Comparison of ENCODE assay signal across 20 cellular contexts in genomic region chr3:42665050-42665878, GRCh38. TPM values are rescaled to one million over a fixed set of nuclear protein-coding genes. Genes with fewer than 3 reads are reported as not detected.
DNase-seq lines count a peak whose midpoint lies in the region; TF ChIP-seq lines count a peak whose summit lies in the region.
"Had no signal": no experiment of that assay in that cellular context is flagged by ENCODE, and none has a peak within 500 bp of the region (broad histone marks: within the 10 kb centered on the region; RNA-seq: fewer than 3 reads in every experiment).

No MANE protein-coding gene starts in this region.

- H3K27ac Mint-ChIP-seq in osteocyte (ENCODE audit: unreplicated experiment), result no peak overlapping the region
- no peak overlapping the region for H3K27ac Mint-ChIP-seq in progenitor cell of endocrine pancreas
- H3K27ac Mint-ChIP-seq: activated T-helper 17 cell treated with anti-CD3 and anti-CD28 coated beads, Interleukin-2, amount 50 U/mL, for 72 hours had no signal

- peaks cover under 1% of the 10 kb centered on the region for H3K9me3 Mint-ChIP-seq in osteocyte (ENCODE audit: unreplicated experiment)
- H3K9me3 Mint-ChIP-seq in progenitor cell of endocrine pancreas (ENCODE audit: low read depth), result no peaks in the 10 kb centered on the region
- H3K9me3 Mint-ChIP-seq: activated T-helper 17 cell treated with anti-CD3 and anti-CD28 coated beads, Interleukin-2, amount 50 U/mL, for 72 hours; central memory CD8-positive, alpha-beta T cell had no signal

- H3K27ac ChIP-seq in coronary artery, result peak overlapping the region; percentile 78 to 81
- H3K27ac ChIP-seq: adrenal gland, C4-2B, suprapubic skin had no signal

- TF ChIP-seq CTCF in coronary artery (IDR thresholded peaks at IDR 0.05) (no peak), osteocyte (IDR thresholded peaks at IDR 0.05) (no peak), progenitor cell of endocrine pancreas (IDR thresholded peaks at IDR 0.05; ENCODE audit: unreplicated experiment) (no peak)

- H3K4me3 Mint-ChIP-seq in osteocyte (ENCODE audit: unreplicated experiment), result no peak overlapping the region
- no peak overlapping the region for H3K4me3 Mint-ChIP-seq in progenitor cell of endocrine pancreas (ENCODE audit: low read depth)
- H3K4me3 Mint-ChIP-seq: activated T-helper 17 cell treated with anti-CD3 and anti-CD28 coated beads, Interleukin-2, amount 50 U/mL, for 72 hours; central memory CD8-positive, alpha-beta T cell had no signal

- H3K36me3 Mint-ChIP-seq in osteocyte (ENCODE audit: unreplicated experiment) (peaks cover 5% of the 10 kb centered on the region), progenitor cell of endocrine pancreas (ENCODE audit: insufficient read depth) (no peaks in the 10 kb centered on the region)

- H3K4me1 Mint-ChIP-seq in osteocyte (ENCODE audit: unreplicated experiment) (no peaks in the 10 kb centered on the region), progenitor cell of endocrine pancreas (ENCODE audit: low read depth) (no peaks in the 10 kb centered on the region)
- H3K4me1 Mint-ChIP-seq: activated T-helper 17 cell treated with anti-CD3 and anti-CD28 coated beads, Interleukin-2, amount 50 U/mL, for 72 hours; central memory CD8-positive, alpha-beta T cell had no signal

- peak; percentile 8 for DNase-seq in AG20443 (ENCODE audit: low spot score)
- DNase-seq in D341Med (ENCODE audit: low spot score), result peak; percentile 42
- DNase-seq in coronary artery (ENCODE audit: low spot score), result no peak
- DNase-seq in osteocyte (ENCODE audit: extremely low spot score, unreplicated experiment), result peak; percentile 84
- no peak for DNase-seq in NCI-H524 treated with DMSO at 0.1 percent for 48 hours (lab: John Stamatoyannopoulos, UW)
- no peak for DNase-seq in NCI-H748 (lab: John Stamatoyannopoulos, UW; ENCODE audit: unreplicated experiment)
- DNase-seq in progenitor cell of endocrine pancreas (ENCODE audit: low spot score, unreplicated experiment), result no peak
- DNase-seq: activated CD4-positive, alpha-beta T cell treated with anti-CD3 and anti-CD28 coated beads, Interleukin-2, amount 50 U/mL, for 1 hour; left colon; NCI-H1417 treated with DMSO at 0.1 percent for 48 hours; NK-92 treated with Interleukin-12 subunit alpha and Interleukin-12 subunit beta, amount 100 ng/mL, for 24 hours; RPMI8226; stimulated activated CD4-positive, alpha-beta T cell treated with anti-CD3 and anti-CD28 coated beads, Interleukin-2, amount 100 ng/mL, for 24 hours had no signal

- H3K27me3 Mint-ChIP-seq in osteocyte (ENCODE audit: unreplicated experiment) (no peaks in the 10 kb centered on the region), progenitor cell of endocrine pancreas (peaks cover 3% of the 10 kb centered on the region)
- H3K27me3 Mint-ChIP-seq: activated T-helper 17 cell treated with anti-CD3 and anti-CD28 coated beads, Interleukin-2, amount 50 U/mL, for 72 hours had no signal

- H3K4me3 ChIP-seq in coronary artery, result no peak overlapping the region
- H3K4me3 ChIP-seq: adrenal gland, suprapubic skin had no signal

RNA-seq across cellular contexts. Expression of gene ZBTB47, which starts 11.8 kb away (rescaled TPM):
- total RNA-seq in osteocyte (26.7 and 29.2 TPM in 2 replicates), progenitor cell of endocrine pancreas (9.1 and 9.7 TPM in 2 replicates)

RNA-seq across cellular contexts. Expression of gene KLHL40, which starts 20.1 kb away (rescaled TPM):
- total RNA-seq in osteocyte, result not detected in 2 replicates
- total RNA-seq in progenitor cell of endocrine pancreas, result not detected in 2 replicates
- total RNA-seq: activated T-helper 17 cell treated with anti-CD3 and anti-CD28 coated beads, Interleukin-2, amount 50 U/mL, for 72 hours; HT-29; left colon; mucosa of gallbladder; suprapubic skin had no signal

RNA-seq across cellular contexts. Expression of gene HHATL, which starts 37.3 kb away (rescaled TPM):
- not detected in 2 replicates for total RNA-seq in osteocyte
- not detected in 2 replicates for total RNA-seq in progenitor cell of endocrine pancreas
- total RNA-seq: activated T-helper 17 cell treated with anti-CD3 and anti-CD28 coated beads, Interleukin-2, amount 50 U/mL, for 72 hours; HT-29 had no signal

Comparison
In these comparisons a context has a peak if more than half of its experiments do, and no peak if none do; other contexts are left out.
1. DNase-seq: peak in AG20443 (single experiment), D341Med (single experiment) and osteocyte (single experiment); none in coronary artery (single experiment), NCI-H524 treated with DMSO at 0.1 percent for 48 hours (single experiment), NCI-H748 (single experiment) and progenitor cell of endocrine pancreas (single experiment).